3 cellular contexts compared by ENCODE assay signal in the genomic region with DNA sequence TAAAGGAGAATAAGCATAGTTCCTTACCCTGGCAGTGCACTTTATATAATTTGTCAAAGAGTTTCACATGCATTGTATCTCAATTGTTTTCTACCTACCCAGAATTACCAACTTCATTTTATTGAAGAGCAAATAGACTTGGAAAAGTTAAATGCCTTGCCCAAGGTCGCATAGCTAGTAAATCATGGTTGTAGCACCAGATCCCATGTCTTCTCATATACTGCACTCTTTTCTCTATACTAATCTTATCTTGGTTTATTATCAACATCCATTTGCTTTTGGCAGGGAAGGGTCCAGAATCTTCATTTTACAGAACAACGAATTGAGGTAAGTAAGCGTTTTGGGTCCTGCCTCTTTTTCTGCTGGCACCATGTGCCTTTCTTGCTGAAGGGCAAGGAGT. TPM values are rescaled to one million over a fixed set of nuclear protein-coding genes. Genes with fewer than 3 reads are reported as not detected.
"Had no signal": no experiment of that assay in that cellular context is flagged by ENCODE, and none has a peak within 500 bp of the region (broad histone marks: within the 10 kb centered on the region; RNA-seq: fewer than 3 reads in every experiment).

No MANE protein-coding gene starts in this region.

RNA-seq across cellular contexts. Expression of a gene that starts 46.9 kb away (rescaled TPM):
- total RNA-seq: GM23248, GM23338, H4 had no signal
